ENCODE assay signal across 1 cellular context in genomic region chr1:8439015-8439702, GRCh38.
TF ChIP-seq lines count a peak whose summit lies in the region.

No MANE protein-coding gene starts in this region.

TF ChIP-seq in HEK293, 187 proteins besides CTCF, POLR2A, EP300 and RAD21 (continued from another document and continues in another):
- TF ChIP-seq ZNF423 (tag by site-specific recombination; IDR thresholded peaks at IDR 0.05) (no peak), ZNF19 (tag by site-specific recombination; IDR thresholded peaks at IDR 0.05; ENCODE audit: low read depth) (peak; percentile 53; the same call in 1 of the 2 replicates), PRDM4 (tag by site-specific recombination; IDR thresholded peaks at IDR 0.05) (peak; percentile 98), SETDB1 (IDR thresholded peaks at IDR 0.05; ENCODE audit: insufficient read length, low read length) (no peak), SP2 (tag by site-specific recombination; IDR thresholded peaks at IDR 0.05) (no peak), ZNF792 (tag by site-specific recombination; IDR thresholded peaks at IDR 0.05) (no peak), ZBTB26 (tag by site-specific recombination; optimal IDR thresholded peaks at IDR 0.05) (no peak), ZNF140 (tag by site-specific recombination; IDR thresholded peaks at IDR 0.05) (no peak), ZXDB (tag by site-specific recombination; IDR thresholded peaks at IDR 0.05) (peak; percentile 97), REPIN1 (tag by site-specific recombination; IDR thresholded peaks at IDR 0.05; ENCODE audit: low read depth) (no peak), ZBTB8A (tag by site-specific recombination; IDR thresholded peaks at IDR 0.05) (peak; percentile 77), ZNF10 (tag by site-specific recombination; IDR thresholded peaks at IDR 0.05) (peak; percentile 92), ZNF280D (tag by site-specific recombination; IDR thresholded peaks at IDR 0.05) (no peak), AEBP2 (tag by site-specific recombination; IDR thresholded peaks at IDR 0.05; ENCODE audit: borderline replicate concordance) (no peak), ZBTB6 (tag by site-specific recombination; IDR thresholded peaks at IDR 0.05) (peak; percentile 33; the same call in 1 of the 2 replicates), PRDM6 (tag by site-specific recombination; IDR thresholded peaks at IDR 0.05) (peak; percentile 100), ZNF302 (tag by site-specific recombination; IDR thresholded peaks at IDR 0.05; ENCODE audit: low read depth) (no peak), ZNF830 (tag by site-specific recombination; IDR thresholded peaks at IDR 0.05; ENCODE audit: low read depth) (no peak), ZNF335 (tag by site-specific recombination; conservative IDR thresholded peaks at IDR 0.05) (no peak), ZNF621 (tag by site-specific recombination; IDR thresholded peaks at IDR 0.05) (no peak), KLF16 (tag by site-specific recombination; IDR thresholded peaks at IDR 0.05) (peak; percentile 41; the same call in 1 of the 2 replicates), PATZ1 (tag by site-specific recombination; IDR thresholded peaks at IDR 0.05) (peak; percentile 77), ZNF791 (tag by site-specific recombination; IDR thresholded peaks at IDR 0.05) (no peak), ZNF645 (tag by site-specific recombination; IDR thresholded peaks at IDR 0.05) (no peak), TCF7L2 (IDR thresholded peaks at IDR 0.05; ENCODE audit: borderline replicate concordance, low read depth, low read length) (peak; percentile 98), ZNF2 (tag by site-specific recombination; IDR thresholded peaks at IDR 0.05) (peak; percentile 86), YY2 (tag by site-specific recombination; IDR thresholded peaks at IDR 0.05) (no peak), ZNF324 (tag by site-specific recombination; IDR thresholded peaks at IDR 0.05) (peak; percentile 62; the same call in 1 of the 2 replicates), ZNF513 (tag by site-specific recombination; IDR thresholded peaks at IDR 0.05) (no peak; the same call in 1 of the 2 replicates), PRDM10 (tag by site-specific recombination; IDR thresholded peaks at IDR 0.05) (peak; percentile 53; the same call in 1 of the 2 replicates), ZNF394 (tag by site-specific recombination; IDR thresholded peaks at IDR 0.05; ENCODE audit: borderline replicate concordance) (peak; percentile 59; the same call in 1 of the 2 replicates), ZNF48 (tag by site-specific recombination; IDR thresholded peaks at IDR 0.05) (no peak), FEZF1 (tag by site-specific recombination; IDR thresholded peaks at IDR 0.05) (peak; percentile 100), ZNF660 (tag by site-specific recombination; IDR thresholded peaks at IDR 0.05) (peak; percentile 59; the same call in 1 of the 2 replicates), SP7 (tag by site-specific recombination; IDR thresholded peaks at IDR 0.05) (peak; percentile 99), ZNF341 (tag by site-specific recombination; IDR thresholded peaks at IDR 0.05; ENCODE audit: low read depth) (no peak; the same call in none of the 2 replicates), ZNF629 (tag by site-specific recombination; IDR thresholded peaks at IDR 0.05) (peak; percentile 87), ZSCAN30 (tag by site-specific recombination; IDR thresholded peaks at IDR 0.05) (peak; percentile 94), ZNF221 (tag by site-specific recombination; IDR thresholded peaks at IDR 0.05; ENCODE audit: borderline replicate concordance) (no peak), ZEB2 (tag by site-specific recombination; IDR thresholded peaks at IDR 0.05) (peak; percentile 93), ZNF146 (tag by site-specific recombination; IDR thresholded peaks at IDR 0.05) (peak; percentile 62)
